Comparison of ENCODE assay signal across 27 cellular contexts in genomic region chr18:44815108-44815507, GRCh38.
"Had no signal": no experiment of that assay in that cellular context is flagged by ENCODE, and none has a peak within 500 bp of the region (broad histone marks: within the 10 kb centered on the region; RNA-seq: fewer than 3 reads in every experiment).

No MANE protein-coding gene starts in this region.

- H3K4me3 Mint-ChIP-seq: central memory CD8-positive, alpha-beta T cell; dendritic cell treated with granulocyte-macrophage colony-stimulating factor and Interleukin-4, amounts not matched to agents 40 ng/mL and 50 ng/mL, for 4 days; natural killer cell; stimulated activated effector memory CD8-positive, alpha-beta T cell treated with anti-CD3 and anti-CD28 coated beads, Interleukin-12 subunit alpha, Interleukin-12 subunit beta, amount 100 ng/mL, for 72 hours had no signal

- H3K9me3 ChIP-seq: colonic mucosa, gastroesophageal sphincter, heart right ventricle, left ventricle myocardium inferior, lower lobe of right lung, prostate gland, right atrium auricular region, stomach, thyroid gland had no signal

- H3K36me3 ChIP-seq: colonic mucosa, heart right ventricle, left ventricle myocardium inferior, lower lobe of right lung, prostate gland, right atrium auricular region, stomach, thyroid gland had no signal

- H3K36me3 Mint-ChIP-seq: natural killer cell had no signal

- H3K4me1 Mint-ChIP-seq: central memory CD8-positive, alpha-beta T cell had no signal

- ATAC-seq: esophagus mucosa; foreskin keratinocyte; gastroesophageal sphincter; heart right ventricle; left cardiac atrium; lower lobe of right lung; natural killer cell; sciatic nerve; stimulated activated effector memory CD8-positive, alpha-beta T cell treated with anti-CD3 and anti-CD28 coated beads, Interleukin-12 subunit alpha, Interleukin-12 subunit beta, amount 100 ng/mL, for 72 hours had no signal

- DNase-seq: colonic mucosa; effector memory CD4-positive, alpha-beta T cell; foreskin keratinocyte; heart right ventricle; hippocampal formation; left cardiac atrium; left ventricle myocardium inferior; lower lobe of right lung; natural killer cell; nucleus accumbens; stimulated activated CD4-positive, alpha-beta T cell treated with anti-CD3 and anti-CD28 coated beads, Interleukin-2, amount 100 ng/mL, for 24 hours; stimulated activated CD4-positive, alpha-beta T cell treated with anti-CD3 and anti-CD28 coated beads, Interleukin-4, amount 100 ng/mL, for 24 hours; stimulated activated naive CD4-positive, alpha-beta T cell treated with Interleukin-2 at 50 U/mL for 16 hours; stomach; thyroid gland; trophoblast cell had no signal

- H3K27me3 ChIP-seq: colonic mucosa, foreskin keratinocyte, gastroesophageal sphincter, heart right ventricle, right atrium auricular region, stomach, thyroid gland had no signal

- H3K27ac Mint-ChIP-seq: dendritic cell treated with granulocyte-macrophage colony-stimulating factor and Interleukin-4, amounts not matched to agents 40 ng/mL and 50 ng/mL, for 4 days; natural killer cell; stimulated activated effector memory CD8-positive, alpha-beta T cell treated with anti-CD3 and anti-CD28 coated beads, Interleukin-12 subunit alpha, Interleukin-12 subunit beta, amount 100 ng/mL, for 72 hours had no signal

- H3K4me3 ChIP-seq: colonic mucosa, gastroesophageal sphincter, heart right ventricle, left ventricle myocardium inferior, lower lobe of right lung, prostate gland, right atrium auricular region, stomach, thyroid gland had no signal

- H3K27ac ChIP-seq: colonic mucosa, epithelial cell of prostate, foreskin keratinocyte, gastroesophageal sphincter, heart right ventricle, left ventricle myocardium inferior, lower lobe of right lung, prostate gland, right atrium auricular region, stomach, thyroid gland had no signal

- H3K4me1 ChIP-seq: colonic mucosa, foreskin keratinocyte, prostate gland had no signal

- H3K9me3 Mint-ChIP-seq: central memory CD8-positive, alpha-beta T cell; dendritic cell treated with granulocyte-macrophage colony-stimulating factor and Interleukin-4, amounts not matched to agents 40 ng/mL and 50 ng/mL, for 4 days; natural killer cell; stimulated activated effector memory CD8-positive, alpha-beta T cell treated with anti-CD3 and anti-CD28 coated beads, Interleukin-12 subunit alpha, Interleukin-12 subunit beta, amount 100 ng/mL, for 72 hours had no signal

- FAIRE-seq: endometrium, islet of Langerhans had no signal

- H3K27me3 Mint-ChIP-seq: central memory CD8-positive, alpha-beta T cell had no signal
